Comparison of ENCODE assay signal across 1 cellular context in genomic region chr13:41196011-41196410, GRCh38.
TF ChIP-seq lines count a peak whose summit lies in the region.

No MANE protein-coding gene starts in this region.

TF ChIP-seq in WTC11, 78 proteins besides CTCF, POLR2A, EP300 and RAD21 (continued from another document):
- TF ChIP-seq ELF4 (CRISPR knock-in tag; IDR thresholded peaks at IDR 0.05; ENCODE audit: low read depth): no peak
- no peak for TF ChIP-seq E2F1 (CRISPR knock-in tag; IDR thresholded peaks at IDR 0.05)
- TF ChIP-seq ETV6 (CRISPR knock-in tag; IDR thresholded peaks at IDR 0.05): no peak
- no peak for TF ChIP-seq E2F4 (CRISPR knock-in tag; IDR thresholded peaks at IDR 0.05; ENCODE audit: borderline replicate concordance, low read depth)
- no peak for TF ChIP-seq HMGA2 (CRISPR knock-in tag; IDR thresholded peaks at IDR 0.05)
- no peak for TF ChIP-seq E2F5 (CRISPR knock-in tag; IDR thresholded peaks at IDR 0.05)
- no peak for TF ChIP-seq MYBL2 (CRISPR knock-in tag; IDR thresholded peaks at IDR 0.05)
- TF ChIP-seq ATF2 (CRISPR knock-in tag; IDR thresholded peaks at IDR 0.05; ENCODE audit: borderline replicate concordance, low read depth): no peak
- no peak for TF ChIP-seq RELA (CRISPR knock-in tag; IDR thresholded peaks at IDR 0.05; ENCODE audit: borderline replicate concordance)
